In genomic region chr15:66827039-66827697, GRCh38 we compare ENCODE assay signal across 25 cellular contexts.
DNase-seq lines count a peak whose midpoint lies in the region; TF ChIP-seq lines count a peak whose summit lies in the region.
"Had no signal": no experiment of that assay in that cellular context is flagged by ENCODE, and none has a peak within 500 bp of the region (broad histone marks: within the 10 kb centered on the region; RNA-seq: fewer than 3 reads in every experiment).

No MANE protein-coding gene starts in this region.

- TF ChIP-seq CTCF in neural progenitor cell (IDR thresholded peaks at IDR 0.05) = no peak

- H3K79me2 ChIP-seq in neural progenitor cell (ENCODE audit: low read depth) = no peaks in the 10 kb centered on the region

- H3K36me3 ChIP-seq in HUES64 (ENCODE audit: insufficient read depth, low read length) (no peaks in the 10 kb centered on the region), neural progenitor cell (no peaks in the 10 kb centered on the region)
- H3K36me3 ChIP-seq: BLaER1 treated with 17β-estradiol and CSF1 and Interleukin-3, amounts not matched to agents 10 nM and 100 nM; Peyer's patch; SJSA1 had no signal

- peak; percentile 64 for DNase-seq in ELF-1 (ENCODE audit: low read depth, low spot score)
- peak; percentile 53 for DNase-seq in iPS-NIHi7 (ENCODE audit: extremely low spot score)
- DNase-seq in neural progenitor cell (ENCODE audit: low spot score) = no peak
- DNase-seq in mucosa of gallbladder (ENCODE audit: low spot score) = no peak
- DNase-seq in NCI-H526 treated with DMSO at 0.1 percent for 48 hours (lab: John Stamatoyannopoulos, UW) = no peak
- DNase-seq in OCI-M1 (lab: John Stamatoyannopoulos, UW) = no peak
- DNase-seq in NCI-H146 (lab: John Stamatoyannopoulos, UW) = no peak
- DNase-seq: 8988T; Caco-2; CD4-positive, alpha-beta memory T cell; DMS 273 treated with DMSO at 0.1 percent for 48 hours; DND-41; GOT3; KBM-7; MM.1S; NCI-H1048; NCI-H1436; NCI-H1930; NCI-H226; NCI-H510A treated with DMSO at 0.1 percent for 48 hours; NCI-H82; Peyer's patch had no signal

- H3K4me1 ChIP-seq in HUES64 (ENCODE audit: insufficient read depth, low read length) (peaks cover 21% of the 10 kb centered on the region), neural progenitor cell (peaks cover 12% of the 10 kb centered on the region)
- H3K4me1 ChIP-seq: Caco-2, Peyer's patch had no signal

- H3K9ac ChIP-seq in HUES64 (ENCODE audit: low read depth, low read length) (no peak overlapping the region; the same call in 1 of the 2 replicates), neural progenitor cell (no peak overlapping the region)
- H3K9ac ChIP-seq: BLaER1 treated with 17β-estradiol and CSF1 and Interleukin-3, amounts not matched to agents 10 nM and 100 nM had no signal

- H3K27ac ChIP-seq in HUES64 (ENCODE audit: low read depth, low read length) (peak overlapping the region; percentile 33; the same call in 1 of the 2 replicates), neural progenitor cell (no peak overlapping the region)
- H3K27ac ChIP-seq: BLaER1 treated with 17β-estradiol and CSF1 and Interleukin-3, amounts not matched to agents 10 nM and 100 nM; Peyer's patch; SJSA1 had no signal

- H3K4me3 ChIP-seq in HUES64 (ENCODE audit: low read length) = no peak overlapping the region
- H3K4me3 ChIP-seq in neural progenitor cell = no peak overlapping the region
- H3K4me3 ChIP-seq: BLaER1 treated with 17β-estradiol and CSF1 and Interleukin-3, amounts not matched to agents 10 nM and 100 nM; Peyer's patch; SJSA1 had no signal

- H3K4me1 Mint-ChIP-seq in neural progenitor cell = peaks cover 12% of the 10 kb centered on the region
- H3K4me1 Mint-ChIP-seq: CD4-positive, alpha-beta memory T cell had no signal

- peaks cover 6% of the 10 kb centered on the region for H3K27me3 Mint-ChIP-seq in neural progenitor cell (ENCODE audit: insufficient read depth, low read depth)

- H2AFZ ChIP-seq in neural progenitor cell (replicated peaks) = no peak overlapping the region

- peaks cover 12% of the 10 kb centered on the region for H3F3A ChIP-seq in neural progenitor cell (ENCODE audit: low read depth)

- H3K4me3 Mint-ChIP-seq in neural progenitor cell = no peak overlapping the region
- H3K4me3 Mint-ChIP-seq: CD4-positive, alpha-beta memory T cell had no signal

- H3K27me3 ChIP-seq in HUES64 (ENCODE audit: insufficient read depth, low read length) (no peaks in the 10 kb centered on the region), neural progenitor cell (no peaks in the 10 kb centered on the region)
- H3K27me3 ChIP-seq: BLaER1 treated with 17β-estradiol and CSF1 and Interleukin-3, amounts not matched to agents 10 nM and 100 nM; Peyer's patch; SJSA1 had no signal

- no peaks in the 10 kb centered on the region for H3K9me3 ChIP-seq in HUES64 (ENCODE audit: insufficient read depth, low read depth, low read length)
- no peaks in the 10 kb centered on the region for H3K9me3 ChIP-seq in neural progenitor cell (ENCODE audit: low read depth)
- H3K9me3 ChIP-seq: BLaER1 treated with 17β-estradiol and CSF1 and Interleukin-3, amounts not matched to agents 10 nM and 100 nM; Caco-2; Peyer's patch; SJSA1 had no signal

- H3K4me2 ChIP-seq in neural progenitor cell = peak overlapping the region; percentile 3
- H3K4me2 ChIP-seq: BLaER1 treated with 17β-estradiol and CSF1 and Interleukin-3, amounts not matched to agents 10 nM and 100 nM had no signal

- no peaks in the 10 kb centered on the region for H3K9me3 Mint-ChIP-seq in neural progenitor cell
- H3K9me3 Mint-ChIP-seq: CD4-positive, alpha-beta memory T cell had no signal

- WGBS in HUES64 = 65% methylated on average over 8 of the region's 8 CpGs

- H3K36me3 Mint-ChIP-seq in neural progenitor cell = no peaks in the 10 kb centered on the region
- H3K36me3 Mint-ChIP-seq: CD4-positive, alpha-beta memory T cell had no signal

- H3K27ac Mint-ChIP-seq in neural progenitor cell = no peak overlapping the region

- H4K20me1 ChIP-seq in neural progenitor cell (ENCODE audit: low read depth) = no peaks in the 10 kb centered on the region
- H4K20me1 ChIP-seq: BLaER1 treated with 17β-estradiol and CSF1 and Interleukin-3, amounts not matched to agents 10 nM and 100 nM had no signal

Comparison
In these comparisons a context has a peak if more than half of its experiments do, and no peak if none do; other contexts are left out.
1. DNase-seq: peak in ELF-1 (single experiment) and iPS-NIHi7 (single experiment); none in neural progenitor cell (single experiment), mucosa of gallbladder (single experiment), NCI-H526 treated with DMSO at 0.1 percent for 48 hours (single experiment), OCI-M1 (single experiment) and NCI-H146 (single experiment).